ENCODE assay signal across 2 cellular contexts in genomic region chr2:69322631-69323030, GRCh38.
TF ChIP-seq lines count a peak whose summit lies in the region.

No MANE protein-coding gene starts in this region.

TF ChIP-seq in IMR-90, 13 proteins besides CTCF, POLR2A, EP300 and RAD21 (continued from another document):
- TF ChIP-seq RFX5 (IDR thresholded peaks at IDR 0.05; ENCODE audit: low read depth, low read length) (no peak), NFE2L2 (IDR thresholded peaks at IDR 0.05; ENCODE audit: low read depth, low read length) (no peak), RCOR1 (IDR thresholded peaks at IDR 0.05; ENCODE audit: insufficient replicate concordance, low read length) (no peak), MAZ (IDR thresholded peaks at IDR 0.05; ENCODE audit: borderline replicate concordance, low read depth, low read length) (no peak)

TF ChIP-seq in GM12878, 131 proteins besides CTCF, POLR2A, EP300 and RAD21 (continued from another document):
- TF ChIP-seq PRDM15 (CRISPR knock-in tag; IDR thresholded peaks at IDR 0.05) (no peak), KAT2A (conservative IDR thresholded peaks at IDR 0.05; ENCODE audit: control insufficient read depth, low read depth, low read length) (no peak), CHD1 (IDR thresholded peaks at IDR 0.05; ENCODE audit: low read depth, low read length) (no peak), SP1 (IDR thresholded peaks at IDR 0.05; ENCODE audit: low read depth, low read length) (no peak), SMAD1 (IDR thresholded peaks at IDR 0.05; ENCODE audit: low read depth, partially characterized antibody) (no peak)
